ENCODE assay signal across 13 cellular contexts in the genomic region with DNA sequence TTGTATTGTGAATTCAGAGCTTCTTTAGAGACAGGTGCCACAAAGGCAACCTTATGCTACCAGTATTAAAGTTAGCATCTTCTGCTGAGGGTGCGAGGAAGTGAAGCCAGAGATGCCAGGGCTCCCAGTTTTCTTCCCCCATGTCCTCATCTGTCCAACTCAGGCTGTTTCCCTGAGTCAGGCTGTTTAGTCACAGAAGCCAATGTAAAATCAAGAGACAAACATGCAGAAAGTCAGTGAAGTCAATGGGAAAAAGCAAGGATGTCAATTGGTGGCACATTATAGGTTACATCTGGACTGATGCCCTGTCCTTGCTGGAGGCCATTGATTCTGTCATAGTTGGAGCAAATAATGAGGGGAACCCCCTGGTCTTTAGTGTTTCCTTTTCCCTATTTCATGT.
DNase-seq lines count a peak whose midpoint lies in the region; ATAC-seq and TF ChIP-seq lines count a peak whose summit lies in the region.
"Had no signal": no experiment of that assay in that cellular context is flagged by ENCODE, and none has a peak within 500 bp of the region (broad histone marks: within the 10 kb centered on the region; RNA-seq: fewer than 3 reads in every experiment).

No MANE protein-coding gene starts in this region.

- H3K27me3 ChIP-seq in gastroesophageal sphincter (no peaks in the 10 kb centered on the region), stomach smooth muscle (ENCODE audit: control insufficient read depth in 1 of 2, insufficient read depth in 2 of 2, low read length in 2 of 2) (no peaks in the 10 kb centered on the region)

- H3K9ac ChIP-seq in stomach smooth muscle (ENCODE audit: low read length in 2 of 2) = no peak overlapping the region

- peaks cover 4% of the 10 kb centered on the region for H3K4me1 Mint-ChIP-seq in osteocyte (ENCODE audit: unreplicated experiment)
- H3K4me1 Mint-ChIP-seq in chondrocyte (ENCODE audit: low read depth) = peaks cover 10% of the 10 kb centered on the region
- H3K4me1 Mint-ChIP-seq: CD14-positive monocyte had no signal

- TF ChIP-seq EP300 in gastroesophageal sphincter (IDR thresholded peaks at IDR 0.05) = no peak

- H3K27ac ChIP-seq in adipose tissue (ENCODE audit: low read depth, low read length) (peak overlapping the region; percentile 17), gastroesophageal sphincter (peak overlapping the region in 3 of 4 donors; percentile 72 to 79 (median 76)), stomach smooth muscle (ENCODE audit: low read length) (peak overlapping the region; percentile 80)
- H3K27ac ChIP-seq: A549 had no signal

- ATAC-seq in gastroesophageal sphincter = no peak
- ATAC-seq: A549; CD8-positive, alpha-beta T cell had no signal

- TF ChIP-seq POLR2A in gastroesophageal sphincter (IDR thresholded peaks at IDR 0.05) = no peak

- TF ChIP-seq CTCF in gastroesophageal sphincter (IDR thresholded peaks at IDR 0.05) (no peak), osteocyte (IDR thresholded peaks at IDR 0.05) (no peak), chondrocyte (IDR thresholded peaks at IDR 0.05) (no peak)

- H3K36me3 Mint-ChIP-seq in osteocyte (ENCODE audit: unreplicated experiment) (no peaks in the 10 kb centered on the region), chondrocyte (ENCODE audit: low read depth) (peaks cover 5% of the 10 kb centered on the region)
- H3K36me3 Mint-ChIP-seq: CD14-positive monocyte; CD8-positive, alpha-beta T cell had no signal

- WGBS in adipose tissue, 3 donors = 92 to 100% (median 97%) methylated on average over 1 of the region's 1 CpG
- WGBS in gastroesophageal sphincter (ENCODE audit: low coverage in 1 of 2), 2 donors = 80 to 91% methylated on average over 1 of the region's 1 CpG

- H3K4me1 ChIP-seq in gastroesophageal sphincter (peaks cover 13 to 46% (median 15%) of the 10 kb centered on the region in 3 donors), stomach smooth muscle (ENCODE audit: control insufficient read depth, insufficient read depth, low read length) (peaks cover 30% of the 10 kb centered on the region)
- H3K4me1 ChIP-seq: A549 had no signal

- H3K36me3 ChIP-seq in gastroesophageal sphincter (peaks cover 0 to 6% of the 10 kb centered on the region in 2 donors), stomach smooth muscle (ENCODE audit: control insufficient read depth in 2 of 2, insufficient read depth in 2 of 2, low read length in 2 of 2) (no peaks in the 10 kb centered on the region)

- DNase-seq in osteocyte (ENCODE audit: extremely low spot score, unreplicated experiment) = no peak
- DNase-seq in chondrocyte (ENCODE audit: low spot score) = no peak
- no peak for DNase-seq in stimulated activated CD4-positive, alpha-beta T cell treated with anti-CD3 and anti-CD28 coated beads, Interleukin-1b, Interleukin-23, amount 100 ng/mL, for 48 hours
- DNase-seq: CD8-positive, alpha-beta T cell; COR-L47; DMS153; DMS79 treated with DMSO at 0.1 percent for 48 hours; EL had no signal

- H3K9me3 Mint-ChIP-seq in osteocyte (ENCODE audit: unreplicated experiment) = peaks cover 5% of the 10 kb centered on the region
- H3K9me3 Mint-ChIP-seq in chondrocyte (ENCODE audit: low read depth) = peaks cover 9% of the 10 kb centered on the region

- H3K27me3 Mint-ChIP-seq in osteocyte (ENCODE audit: unreplicated experiment) (no peaks in the 10 kb centered on the region), chondrocyte (ENCODE audit: low read depth) (no peaks in the 10 kb centered on the region)

- peaks cover 0 to 8% (median 0%) of the 10 kb centered on the region in 3 donors for H3K9me3 ChIP-seq in gastroesophageal sphincter
- H3K9me3 ChIP-seq in stomach smooth muscle (ENCODE audit: control insufficient read depth in 2 of 2, low read length in 2 of 2) = no peaks in the 10 kb centered on the region

- no peak overlapping the region for H3K4me3 ChIP-seq in gastroesophageal sphincter
- H3K4me3 ChIP-seq in stomach smooth muscle (ENCODE audit: low read length in 2 of 2) = no peak overlapping the region
- H3K4me3 ChIP-seq: A549 had no signal

- no peak overlapping the region for H3K4me3 Mint-ChIP-seq in osteocyte (ENCODE audit: unreplicated experiment)
- H3K4me3 Mint-ChIP-seq in chondrocyte (ENCODE audit: unreplicated experiment) = no peak overlapping the region
- H3K4me3 Mint-ChIP-seq: CD14-positive monocyte; CD8-positive, alpha-beta T cell had no signal

- H3K27ac Mint-ChIP-seq in osteocyte (ENCODE audit: unreplicated experiment) (no peak overlapping the region), chondrocyte (ENCODE audit: unreplicated experiment) (no peak overlapping the region)
- H3K27ac Mint-ChIP-seq: CD14-positive monocyte; CD8-positive, alpha-beta T cell had no signal

Comparison
In these comparisons a context has a peak if more than half of its experiments do, and no peak if none do; other contexts are left out.
1. H3K27ac ChIP-seq: peak in every context shown above with its lines; median percentile 80 in stomach smooth muscle; 76 in gastroesophageal sphincter; 17 in adipose tissue.